ENCODE assay signal across 1 cellular context in genomic region chr19:36605839-36606478, GRCh38.
TF ChIP-seq lines count a peak whose summit lies in the region.

No MANE protein-coding gene starts in this region.

TF ChIP-seq in HEK293, 187 proteins besides CTCF, POLR2A, EP300 and RAD21 (continued from another document):
- TF ChIP-seq ZNF18 (tag by site-specific recombination; IDR thresholded peaks at IDR 0.05) (peak; percentile 74), ZNF133 (tag by site-specific recombination; IDR thresholded peaks at IDR 0.05) (peak; percentile 3; the same call in 1 of the 2 replicates), ZFP41 (tag by site-specific recombination; IDR thresholded peaks at IDR 0.05; ENCODE audit: borderline replicate concordance) (no peak), ZNF280C (tag by site-specific recombination; IDR thresholded peaks at IDR 0.05) (peak; percentile 12; the same call in 1 of the 2 replicates), ZNF341 (tag by site-specific recombination; IDR thresholded peaks at IDR 0.05; ENCODE audit: low read depth) (no peak), ZNF664 (tag by site-specific recombination; IDR thresholded peaks at IDR 0.05) (peak; percentile 55), ZNF529 (tag by site-specific recombination; IDR thresholded peaks at IDR 0.05; ENCODE audit: insufficient replicate concordance) (no peak), ZNF560 (tag by site-specific recombination; IDR thresholded peaks at IDR 0.05; ENCODE audit: borderline replicate concordance) (no peak), ZNF155 (tag by site-specific recombination; IDR thresholded peaks at IDR 0.05) (0 out of 2 replicates have a peak, but pooled peaks have one; percentile 86), SCRT2 (tag by site-specific recombination; IDR thresholded peaks at IDR 0.05) (0 out of 2 replicates have a peak, but pooled peaks have one; percentile 25), ZNF146 (tag by site-specific recombination; IDR thresholded peaks at IDR 0.05) (peak; percentile 52), ZNF513 (tag by site-specific recombination; IDR thresholded peaks at IDR 0.05) (0 out of 2 replicates have a peak, but pooled peaks have one; percentile 17), SCRT1 (tag by site-specific recombination; IDR thresholded peaks at IDR 0.05; ENCODE audit: borderline replicate concordance) (peak; percentile 85; the same call in 1 of the 2 replicates), ZBTB1 (tag by site-specific recombination; IDR thresholded peaks at IDR 0.05) (0 out of 2 replicates have a peak, but pooled peaks have one; percentile 44), PRDM1 (tag by site-specific recombination; IDR thresholded peaks at IDR 0.05) (no peak), ZBTB21 (tag by site-specific recombination; IDR thresholded peaks at IDR 0.05) (peak; percentile 20; the same call in 1 of the 2 replicates), ZBTB17 (tag by site-specific recombination; IDR thresholded peaks at IDR 0.05) (peak; percentile 28), ZNF785 (tag by site-specific recombination; IDR thresholded peaks at IDR 0.05) (0 out of 2 replicates have a peak, but pooled peaks have one; percentile 2), ZNF2 (tag by site-specific recombination; IDR thresholded peaks at IDR 0.05) (peak; percentile 65; the same call in 1 of the 2 replicates), KLF7 (tag by site-specific recombination; IDR thresholded peaks at IDR 0.05; ENCODE audit: borderline replicate concordance) (peak; percentile 5; the same call in 1 of the 2 replicates)
- TF ChIP-seq, protein P1, sequence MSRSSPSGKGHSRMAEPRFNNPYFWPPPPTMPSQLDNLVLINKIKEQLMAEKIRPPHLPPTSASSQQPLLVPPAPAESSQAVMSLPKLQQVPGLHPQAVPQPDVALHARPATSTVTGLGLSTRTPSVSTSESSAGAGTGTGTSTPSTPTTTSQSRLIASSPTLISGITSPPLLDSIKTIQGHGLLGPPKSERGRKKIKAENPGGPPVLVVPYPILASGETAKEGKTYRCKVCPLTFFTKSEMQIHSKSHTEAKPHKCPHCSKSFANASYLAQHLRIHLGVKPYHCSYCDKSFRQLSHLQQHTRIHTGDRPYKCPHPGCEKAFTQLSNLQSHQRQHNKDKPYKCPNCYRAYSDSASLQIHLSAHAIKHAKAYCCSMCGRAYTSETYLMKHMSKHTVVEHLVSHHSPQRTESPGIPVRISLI (tag by site-specific recombination; IDR thresholded peaks at IDR 0.05), result peak; percentile 97
